In the genomic region with DNA sequence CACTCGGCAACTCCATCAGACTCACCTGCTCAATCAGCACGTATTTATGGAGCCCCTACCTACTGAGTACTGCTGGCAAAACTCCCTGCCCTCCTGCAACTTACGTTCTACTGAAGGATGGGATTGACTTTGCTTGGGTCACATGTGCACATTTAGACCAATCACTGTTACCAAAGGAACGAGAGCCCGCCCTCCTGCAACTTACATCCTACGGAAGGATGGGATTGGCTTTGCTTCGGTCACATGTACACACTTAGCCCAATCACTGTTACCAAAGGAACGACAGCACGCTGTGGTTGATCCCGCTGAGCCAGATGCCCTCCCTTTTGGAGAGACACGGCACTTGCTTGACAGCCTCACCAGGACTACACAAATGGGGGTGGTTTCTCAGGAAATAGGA, we compare ENCODE assay signal across 19 cellular contexts. TPM values are rescaled to one million over a fixed set of nuclear protein-coding genes. Genes with fewer than 3 reads are reported as not detected.
DNase-seq lines count a peak whose midpoint lies in the region; ATAC-seq and TF ChIP-seq lines count a peak whose summit lies in the region.
"Had no signal": no experiment of that assay in that cellular context is flagged by ENCODE, and none has a peak within 500 bp of the region (broad histone marks: within the 10 kb centered on the region; RNA-seq: fewer than 3 reads in every experiment).

No MANE protein-coding gene starts in this region.

- no peaks in the 10 kb centered on the region for H3K4me1 Mint-ChIP-seq in HFFc6 (ENCODE audit: low read depth)
- peaks cover 23% of the 10 kb centered on the region for H3K4me1 Mint-ChIP-seq in mesothelial cell of epicardium

- H3K36me3 Mint-ChIP-seq in HFFc6 (ENCODE audit: low read depth) (no peaks in the 10 kb centered on the region), mesothelial cell of epicardium (no peaks in the 10 kb centered on the region)
- H3K36me3 Mint-ChIP-seq: CD8-positive, alpha-beta T cell had no signal

- H3K4me1 ChIP-seq in HCT116 (ENCODE audit: control insufficient read depth in 1 of 2, insufficient read depth in 2 of 2, low read length in 2 of 2), result no peaks in the 10 kb centered on the region
- H3K4me1 ChIP-seq in Peyer's patch, result no peaks in the 10 kb centered on the region

- H2AFZ ChIP-seq in HCT116 (ENCODE audit: low read depth, low read length, poor library complexity, severe bottlenecking), result no peak overlapping the region

- H3K27me3 Mint-ChIP-seq in HFFc6 (ENCODE audit: insufficient read depth) (peaks cover 32% of the 10 kb centered on the region), mesothelial cell of epicardium (ENCODE audit: low read depth) (peaks cover 27% of the 10 kb centered on the region)

- no peaks in the 10 kb centered on the region for H3K9me3 ChIP-seq in HCT116 (ENCODE audit: control insufficient read depth in 1 of 2, insufficient read depth in 1 of 2, low read depth in 1 of 2, low read length in 2 of 2)
- H3K9me3 ChIP-seq in Peyer's patch, result no peaks in the 10 kb centered on the region
- H3K9me3 ChIP-seq: BLaER1 treated with 17β-estradiol and CSF1 and Interleukin-3, amounts not matched to agents 10 nM and 100 nM had no signal

- no peak overlapping the region for H3K4me3 ChIP-seq in HCT116 (replicated peaks in 1 of 2; ENCODE audit: low read depth in 1 of 2, low read length in 2 of 2)
- no peak overlapping the region for H3K4me3 ChIP-seq in NB4 (ENCODE audit: low read depth, low read length)
- H3K4me3 ChIP-seq in Peyer's patch, result no peak overlapping the region
- H3K4me3 ChIP-seq: BLaER1 treated with 17β-estradiol and CSF1 and Interleukin-3, amounts not matched to agents 10 nM and 100 nM had no signal

- intact Hi-C loops in HCT116 (cut with micrococcal nuclease), result no loop called here

- TF ChIP-seq POLR2A in HCT116 (IDR thresholded peaks at IDR 0.05; ENCODE audit: borderline replicate concordance, extremely low read depth, insufficient read depth, insufficient read length) (no peak), NB4 (IDR thresholded peaks at IDR 0.05; ENCODE audit: extremely low read depth, insufficient read length) (no peak), Peyer's patch (IDR thresholded peaks at IDR 0.05) (no peak)

- TF ChIP-seq CTCF in HCT116 (IDR thresholded peaks at IDR 0.05 in 2 of 3, conservative IDR thresholded peaks at IDR 0.05 in 1 of 3; ENCODE audit: borderline replicate concordance in 1 of 3, insufficient read depth in 1 of 3, low read depth in 2 of 3, low read length in 2 of 3) (no peak), NB4 (IDR thresholded peaks at IDR 0.05; ENCODE audit: low read depth, low read length) (no peak), HFFc6 (IDR thresholded peaks at IDR 0.05) (no peak), Peyer's patch (IDR thresholded peaks at IDR 0.05) (no peak), mesothelial cell of epicardium (IDR thresholded peaks at IDR 0.05; ENCODE audit: unreplicated experiment) (no peak)

- H3K27ac ChIP-seq in HCT116 (ENCODE audit: low read depth, low read length), result no peak overlapping the region
- H3K27ac ChIP-seq in Peyer's patch, result no peak overlapping the region
- H3K27ac ChIP-seq: BLaER1 treated with 17β-estradiol and CSF1 and Interleukin-3, amounts not matched to agents 10 nM and 100 nM had no signal

- H4K20me1 ChIP-seq in HCT116 (ENCODE audit: insufficient read depth), result no peaks in the 10 kb centered on the region

- no peak for TF ChIP-seq RAD21 in HCT116 (IDR thresholded peaks at IDR 0.05; ENCODE audit: low read depth)

- POLR2A ChIA-PET in HCT116 (lab: Charles Lee), result no interaction called here

- H3K27ac Mint-ChIP-seq in HFFc6, result no peak overlapping the region
- H3K27ac Mint-ChIP-seq in mesothelial cell of epicardium, result no peak overlapping the region
- H3K27ac Mint-ChIP-seq: CD8-positive, alpha-beta T cell had no signal

- BruUV-seq in HCT116 (replicated peaks; lab: Mats Ljungman, UMichigan), result no TSS peak

- RAD21 ChIA-PET in HCT116 (lab: Charles Lee; ENCODE audit: low non-redundant PET in 1 of 2, low total read pairs in 2 of 2, uncharacterized antibody in 2 of 2, unreplicated experiment in 2 of 2), result no interaction called here

- H3K27me3 ChIP-seq in HCT116 (ENCODE audit: insufficient read depth, low read length) (no peaks in the 10 kb centered on the region), Peyer's patch (no peaks in the 10 kb centered on the region)
- H3K27me3 ChIP-seq: BLaER1 treated with 17β-estradiol and CSF1 and Interleukin-3, amounts not matched to agents 10 nM and 100 nM had no signal

- CTCF ChIA-PET in HCT116 (lab: Charles Lee), result no interaction called here

- peak; percentile 49 for ATAC-seq in HCT116
- ATAC-seq: CD8-positive, alpha-beta T cell had no signal

- no peak overlapping the region for H3K4me3 Mint-ChIP-seq in HFFc6
- no peak overlapping the region for H3K4me3 Mint-ChIP-seq in mesothelial cell of epicardium
- H3K4me3 Mint-ChIP-seq: CD8-positive, alpha-beta T cell; T-helper 1 cell treated with Interleukin-12 subunit alpha and Interleukin-12 subunit beta and Interleukin-4 antibody, amounts not matched to agents 30 μg/mL and 1 μg/mL, for 36 hours had no signal

- H3K9me3 Mint-ChIP-seq in HFFc6, result no peaks in the 10 kb centered on the region
- no peaks in the 10 kb centered on the region for H3K9me3 Mint-ChIP-seq in mesothelial cell of epicardium
- H3K9me3 Mint-ChIP-seq: CD8-positive, alpha-beta T cell; T-helper 1 cell treated with Interleukin-12 subunit alpha and Interleukin-12 subunit beta and Interleukin-4 antibody, amounts not matched to agents 30 μg/mL and 1 μg/mL, for 36 hours had no signal

- DNase-seq in ELF-1 (ENCODE audit: low read depth, low spot score) (peak; percentile 41), HCT116 (ENCODE audit: low read depth, low spot score) (no peak), NB4 (ENCODE audit: low read depth) (peak; percentile 28), iPS DF 19.7 (ENCODE audit: low read depth, low spot score) (peak; percentile 42), HFFc6 (no peak), Peyer's patch (no peak), mesothelial cell of epicardium (ENCODE audit: low spot score in 2 of 2, unreplicated experiment in 2 of 2) (no peak), SIG-M5 treated with dmso at 0.1 percent for 504 hours (lab: John Stamatoyannopoulos, UW; ENCODE audit: unreplicated experiment) (no peak)
- DNase-seq: CD8-positive, alpha-beta T cell; HCEC 1CT; NCI-H1092 treated with DMSO at 0.1 percent for 48 hours; NCI-H146; NCI-H2029 treated with DMSO at 0.1 percent for 48 hours; NCI-H2171; NCI-H446 treated with DMSO at 0.1 percent for 48 hours; NCI-H69; SHP77 treated with DMSO at 0.1 percent for 48 hours had no signal

- H3K4me2 ChIP-seq in HCT116 (ENCODE audit: low read length), result no peak overlapping the region
- H3K4me2 ChIP-seq: BLaER1 treated with 17β-estradiol and CSF1 and Interleukin-3, amounts not matched to agents 10 nM and 100 nM had no signal

- H3K9ac ChIP-seq in HCT116 (ENCODE audit: low read length), result no peak overlapping the region
- H3K9ac ChIP-seq: BLaER1 treated with 17β-estradiol and CSF1 and Interleukin-3, amounts not matched to agents 10 nM and 100 nM had no signal

- H3K9me2 ChIP-seq in HCT116 (ENCODE audit: insufficient read depth), result no peaks in the 10 kb centered on the region

- H3K79me2 ChIP-seq in HCT116 (ENCODE audit: insufficient read depth, low read length), result no peaks in the 10 kb centered on the region

- H3K36me3 ChIP-seq in HCT116 (ENCODE audit: control insufficient read depth in 1 of 2, insufficient read depth in 2 of 2, low read length in 2 of 2), result no peaks in the 10 kb centered on the region
- no peaks in the 10 kb centered on the region for H3K36me3 ChIP-seq in Peyer's patch
- H3K36me3 ChIP-seq: BLaER1 treated with 17β-estradiol and CSF1 and Interleukin-3, amounts not matched to agents 10 nM and 100 nM had no signal

TF ChIP-seq in HCT116, 20 proteins besides CTCF, POLR2A, EP300 and RAD21:
- TF ChIP-seq SP1 (IDR thresholded peaks at IDR 0.05; ENCODE audit: low read depth) (no peak), TCF7L2 (IDR thresholded peaks at IDR 0.05; ENCODE audit: borderline replicate concordance, extremely low read depth, insufficient read depth, insufficient read length) (no peak), YY1 (IDR thresholded peaks at IDR 0.05; ENCODE audit: extremely low read depth, insufficient replicate concordance, low read depth, low read length) (no peak), POLR2AphosphoS5 (IDR thresholded peaks at IDR 0.05; ENCODE audit: low read depth, low read length) (no peak), CEBPB (IDR thresholded peaks at IDR 0.05; ENCODE audit: low read depth) (no peak), ZNF274 (IDR thresholded peaks at IDR 0.05; ENCODE audit: low read depth, low read length) (no peak)
- TF ChIP-seq, protein P1, sequence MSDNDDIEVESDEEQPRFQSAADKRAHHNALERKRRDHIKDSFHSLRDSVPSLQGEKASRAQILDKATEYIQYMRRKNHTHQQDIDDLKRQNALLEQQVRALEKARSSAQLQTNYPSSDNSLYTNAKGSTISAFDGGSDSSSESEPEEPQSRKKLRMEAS (IDR thresholded peaks at IDR 0.05), result no peak
- TF ChIP-seq, protein P2, sequence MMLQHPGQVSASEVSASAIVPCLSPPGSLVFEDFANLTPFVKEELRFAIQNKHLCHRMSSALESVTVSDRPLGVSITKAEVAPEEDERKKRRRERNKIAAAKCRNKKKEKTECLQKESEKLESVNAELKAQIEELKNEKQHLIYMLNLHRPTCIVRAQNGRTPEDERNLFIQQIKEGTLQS (IDR thresholded peaks at IDR 0.05), result no peak

RNA-seq across cellular contexts. Expression of gene UBIAD1, which starts 46.0 kb away (rescaled TPM):
- total RNA-seq in HCT116 (2021; ENCODE audit: unreplicated experiment) (17.2 TPM), Peyer's patch (10 to 100 TPM in 3 of 4 donors, 1 to 10 TPM in 1; 7.5 to 18.2 (median 12.4) TPM), mesothelial cell of epicardium (14.6 to 17.3 TPM (median 16.7 TPM) in 3 replicates)
- polyA plus RNA-seq in HCT116 (2012), result 12.6 and 13.2 TPM in 2 replicates
- total RNA-seq in HFFc6 (2021; fragmentation: NEBNext Ultra II Directional; extraction: Animal tissue kit (Norgen Biotek cat#: 25700)), result 10 to 100 TPM; 12.8 to 18.3 (median 13.8) TPM

RNA-seq across cellular contexts. Expression of gene MTOR, which starts 56.6 kb away (rescaled TPM):
- total RNA-seq in HCT116 (2021; ENCODE audit: unreplicated experiment) (42.2 TPM), Peyer's patch (10 to 100 TPM; 32.8 to 66.8 (median 48.2) TPM), mesothelial cell of epicardium (48.4 to 49.8 TPM (median 49.3 TPM) in 3 replicates)
- polyA plus RNA-seq in HCT116 (2012), result 26.3 and 27.8 TPM in 2 replicates
- 10 to 100 TPM; 36.6 to 41.2 (median 38.2) TPM for total RNA-seq in HFFc6 (2021; fragmentation: NEBNext Ultra II Directional; extraction: Animal tissue kit (Norgen Biotek cat#: 25700))

Comparison
In these comparisons a context has a peak if more than half of its experiments do, and no peak if none do; other contexts are left out.
1. DNase-seq: peak in ELF-1 (single experiment), NB4 (single experiment) and iPS DF 19.7 (single experiment); none in HCT116 (single experiment), HFFc6 (single experiment), Peyer's patch (0 of 3), mesothelial cell of epicardium (0 of 2) and SIG-M5 treated with dmso at 0.1 percent for 504 hours (single experiment).